9 cellular contexts compared by ENCODE assay signal in the genomic region with DNA sequence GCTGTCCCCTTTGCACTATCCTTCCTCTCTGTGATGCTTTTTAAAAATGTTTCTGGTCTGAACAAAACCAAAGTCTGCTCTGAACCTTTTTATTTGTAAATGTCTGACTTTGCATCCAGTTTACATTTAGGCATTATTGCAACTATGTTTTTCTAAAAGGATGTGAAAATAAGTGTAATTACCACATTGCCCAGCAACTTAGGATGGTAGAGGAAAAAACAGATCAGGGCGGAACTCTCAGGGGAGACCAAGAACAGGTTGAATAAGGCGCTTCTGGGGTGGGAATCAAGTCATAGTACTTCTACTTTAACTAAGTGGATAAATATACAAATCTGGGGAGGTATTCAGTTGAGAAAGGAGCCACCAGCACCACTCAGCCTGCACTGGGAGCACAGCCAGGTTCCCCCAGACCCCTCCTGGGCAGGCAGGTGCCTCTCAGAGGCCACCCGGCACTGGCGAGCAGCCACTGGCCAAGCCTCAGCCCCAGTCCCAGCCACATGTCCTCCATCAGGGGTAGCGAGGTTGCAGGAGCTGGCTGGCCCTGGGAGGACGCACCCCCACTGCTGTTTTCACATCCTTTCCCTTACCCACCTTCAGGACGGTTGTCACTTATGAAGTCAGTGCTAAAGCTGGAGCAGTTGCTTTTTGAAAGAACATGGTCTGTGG. TPM values are rescaled to one million over a fixed set of nuclear protein-coding genes. Genes with fewer than 3 reads are reported as not detected.
DNase-seq lines count a peak whose midpoint lies in the region; ATAC-seq and TF ChIP-seq lines count a peak whose summit lies in the region.
"Had no signal": no experiment of that assay in that cellular context is flagged by ENCODE, and none has a peak within 500 bp of the region (broad histone marks: within the 10 kb centered on the region; RNA-seq: fewer than 3 reads in every experiment).

No MANE protein-coding gene starts in this region.

- H3K4me3 ChIP-seq in endodermal cell (ENCODE audit: low read length) (no peak overlapping the region), BE2C (ENCODE audit: low read depth, low read length) (no peak overlapping the region)
- H3K4me3 ChIP-seq: left ventricle myocardium inferior had no signal

- peaks cover 9% of the 10 kb centered on the region for H3K27me3 Mint-ChIP-seq in stimulated activated naive CD8-positive, alpha-beta T cell treated with anti-CD3 and anti-CD28 coated beads, Interleukin-15, amount 100 ng/mL, for 72 hours
- no peaks in the 10 kb centered on the region for H3K27me3 Mint-ChIP-seq in endodermal cell (ENCODE audit: insufficient read depth)

- H3K27ac Mint-ChIP-seq in stimulated activated naive CD8-positive, alpha-beta T cell treated with anti-CD3 and anti-CD28 coated beads, Interleukin-15, amount 100 ng/mL, for 72 hours: no peak overlapping the region
- H3K27ac Mint-ChIP-seq in endodermal cell: no peak overlapping the region

- no peak overlapping the region for H3K9ac ChIP-seq in endodermal cell (ENCODE audit: extremely low read depth, low read length, poor library complexity, severe bottlenecking)

- WGBS in endodermal cell (ENCODE audit: insufficient coverage in 1 of 2, insufficient read length in 1 of 2), 2 experiments: 89 to 97% methylated on average over 4 to 7 of the region's 7 CpGs

- no peaks in the 10 kb centered on the region for H3K9me3 Mint-ChIP-seq in stimulated activated naive CD8-positive, alpha-beta T cell treated with anti-CD3 and anti-CD28 coated beads, Interleukin-15, amount 100 ng/mL, for 72 hours
- no peaks in the 10 kb centered on the region for H3K9me3 Mint-ChIP-seq in endodermal cell

- no peaks in the 10 kb centered on the region for H3K9me3 ChIP-seq in endodermal cell (ENCODE audit: control insufficient read depth, low read length)
- no peaks in the 10 kb centered on the region for H3K9me3 ChIP-seq in BE2C
- H3K9me3 ChIP-seq: left ventricle myocardium inferior had no signal

- H3K4me1 Mint-ChIP-seq in stimulated activated naive CD8-positive, alpha-beta T cell treated with anti-CD3 and anti-CD28 coated beads, Interleukin-15, amount 100 ng/mL, for 72 hours: peaks cover 38% of the 10 kb centered on the region
- H3K4me1 Mint-ChIP-seq in endodermal cell: no peaks in the 10 kb centered on the region

- H3K4me3 Mint-ChIP-seq in stimulated activated naive CD8-positive, alpha-beta T cell treated with anti-CD3 and anti-CD28 coated beads, Interleukin-15, amount 100 ng/mL, for 72 hours: peak overlapping the region in 1 of 2 donors; percentile 20
- H3K4me3 Mint-ChIP-seq in endodermal cell: no peak overlapping the region

- no peak overlapping the region for H3K27ac ChIP-seq in endodermal cell (ENCODE audit: low read depth, low read length)
- H3K27ac ChIP-seq: left ventricle myocardium inferior had no signal

- no peaks in the 10 kb centered on the region for H3K36me3 ChIP-seq in endodermal cell (ENCODE audit: control insufficient read depth, insufficient read depth, low read length)
- peaks cover 85% of the 10 kb centered on the region for H3K36me3 ChIP-seq in BE2C
- H3K36me3 ChIP-seq: left ventricle myocardium inferior had no signal

- ATAC-seq in stimulated activated naive CD8-positive, alpha-beta T cell treated with anti-CD3 and anti-CD28 coated beads, Interleukin-15, Interleukin-2, amounts not matched to agents 100 U/mL and 50 U/mL, for 24 hours: no peak
- ATAC-seq in stimulated activated naive CD8-positive, alpha-beta T cell treated with anti-CD3 and anti-CD28 coated beads, Interleukin-15, amount 100 ng/mL, for 72 hours: no peak
- ATAC-seq in HG03175 (IDR thresholded peaks at IDR 0.05; ENCODE audit: unreplicated experiment): peak; percentile 66
- no peak for ATAC-seq in GM19395 (IDR thresholded peaks at IDR 0.05; ENCODE audit: unreplicated experiment)

- H3K4me1 ChIP-seq in endodermal cell (ENCODE audit: control insufficient read depth, insufficient read depth, low read length): no peaks in the 10 kb centered on the region
- H3K4me1 ChIP-seq in BE2C: no peaks in the 10 kb centered on the region
- H3K4me1 ChIP-seq: left ventricle myocardium inferior had no signal

- TF ChIP-seq CTCF in endodermal cell (conservative IDR thresholded peaks at IDR 0.05): no peak
- no peak for TF ChIP-seq CTCF in BE2C (IDR thresholded peaks at IDR 0.05; ENCODE audit: low read depth, low read length)

- no peaks in the 10 kb centered on the region for H3K27me3 ChIP-seq in endodermal cell (ENCODE audit: control insufficient read depth, insufficient read depth, low read length, poor library complexity, severe bottlenecking)
- H3K27me3 ChIP-seq in BE2C: no peaks in the 10 kb centered on the region

- no peaks in the 10 kb centered on the region for H3K36me3 Mint-ChIP-seq in endodermal cell (ENCODE audit: low read depth)

- DNase-seq in stimulated activated naive CD8-positive, alpha-beta T cell treated with anti-CD3 and anti-CD28 coated beads, Interleukin-15, Interleukin-2, amounts not matched to agents 100 U/mL and 50 U/mL, for 24 hours: peak; percentile 3
- DNase-seq in stimulated activated naive CD8-positive, alpha-beta T cell treated with anti-CD3 and anti-CD28 coated beads, Interleukin-15, amount 100 ng/mL, for 72 hours: no peak
- DNase-seq in endodermal cell (peak; percentile 38), BE2C (no peak), NCI-H1417 (lab: John Stamatoyannopoulos, UW) (no peak), mesenteric fat pad (ENCODE audit: low spot score) (no peak)
- DNase-seq: left ventricle myocardium inferior had no signal

RNA-seq across cellular contexts. Expression of a gene that starts 11.4 kb away (rescaled TPM):
- total RNA-seq in endodermal cell: 1 to 10 TPM; 7.3 to 8.6 TPM
- polyA plus RNA-seq in endodermal cell (2013, experiment 1 of 2): 13.6 TPM
- polyA plus RNA-seq in endodermal cell (2013, experiment 2 of 2): 12.1 TPM
- polyA plus RNA-seq in BE2C (2012; ENCODE audit: insufficient read depth, insufficient read length, low read depth): 19.2 TPM
- 31.0 TPM for total RNA-seq in mesenteric fat pad

RNA-seq across cellular contexts. Expression of a gene that starts 50.0 kb away (rescaled TPM):
- total RNA-seq in endodermal cell (1 to 10 TPM; 1.2 to 3.5 TPM), mesenteric fat pad (0.64 TPM)
- polyA plus RNA-seq in endodermal cell (2013, experiment 1 of 2): 2.6 TPM
- polyA plus RNA-seq in endodermal cell (2013, experiment 2 of 2): 2.3 TPM
- polyA plus RNA-seq in BE2C (2012; ENCODE audit: insufficient read depth, insufficient read length, low read depth): 310 TPM

Comparison
In these comparisons a context has a peak if more than half of its experiments do, and no peak if none do; other contexts are left out.
1. DNase-seq: peak in stimulated activated naive CD8-positive, alpha-beta T cell treated with anti-CD3 and anti-CD28 coated beads, Interleukin-15, Interleukin-2, amounts not matched to agents 100 U/mL and 50 U/mL, for 24 hours (single experiment) and endodermal cell (single experiment); none in stimulated activated naive CD8-positive, alpha-beta T cell treated with anti-CD3 and anti-CD28 coated beads, Interleukin-15, amount 100 ng/mL, for 72 hours (0 of 2), BE2C (single experiment), NCI-H1417 (0 of 3) and mesenteric fat pad (single experiment).